In genomic region chr13:48849515-48849914, GRCh38 we compare ENCODE assay signal across 1 cellular context.
TF ChIP-seq lines count a peak whose summit lies in the region.

No MANE protein-coding gene starts in this region.

TF ChIP-seq in GM23338, 12 proteins besides CTCF, POLR2A, EP300 and RAD21 (continued from another document):
- TF ChIP-seq REST (IDR thresholded peaks at IDR 0.05; ENCODE audit: unreplicated experiment) = no peak
- no peak for TF ChIP-seq STAT1 (IDR thresholded peaks at IDR 0.05; ENCODE audit: unreplicated experiment)
- no peak for TF ChIP-seq NANOG (IDR thresholded peaks at IDR 0.05; ENCODE audit: borderline replicate concordance)
